ENCODE assay signal across 2 cellular contexts in the genomic region with DNA sequence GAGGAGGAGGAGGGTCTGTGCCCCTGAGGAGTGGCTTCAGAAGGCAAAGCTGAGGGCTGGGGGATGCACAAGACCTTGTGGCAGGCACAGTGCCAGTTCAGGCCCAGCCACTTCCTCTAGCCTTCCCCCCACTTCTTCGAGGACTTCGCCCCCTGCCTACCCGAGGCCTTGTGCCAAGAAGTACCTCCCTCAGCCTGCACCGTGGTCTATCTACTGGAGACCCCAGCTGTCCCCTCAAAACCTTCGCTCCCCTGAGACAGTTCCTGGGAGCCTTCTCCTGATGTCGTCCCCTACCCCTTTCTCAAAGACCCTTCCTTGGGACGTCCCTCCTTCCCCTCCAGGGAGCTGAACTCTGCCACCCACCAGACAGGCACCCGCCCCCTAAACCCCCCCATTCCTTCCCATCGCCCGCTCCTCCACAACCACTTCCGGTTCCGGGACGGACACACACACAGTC.
TF ChIP-seq lines count a peak whose summit lies in the region.

No MANE protein-coding gene starts in this region.

TF ChIP-seq in SK-N-SH, 30 proteins besides CTCF, POLR2A, EP300 and RAD21 (continued from another document):
- TF ChIP-seq, protein P1, sequence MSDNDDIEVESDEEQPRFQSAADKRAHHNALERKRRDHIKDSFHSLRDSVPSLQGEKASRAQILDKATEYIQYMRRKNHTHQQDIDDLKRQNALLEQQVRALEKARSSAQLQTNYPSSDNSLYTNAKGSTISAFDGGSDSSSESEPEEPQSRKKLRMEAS (IDR thresholded peaks at IDR 0.05; ENCODE audit: low read depth), result peak; percentile 68; the same call in 1 of the 2 replicates
- TF ChIP-seq FOXM1 (IDR thresholded peaks at IDR 0.05; ENCODE audit: low read depth) (no peak), RCOR1 (IDR thresholded peaks at IDR 0.05; ENCODE audit: low read length) (no peak), TCF12 (IDR thresholded peaks at IDR 0.05) (no peak), EZH2phosphoT487 (IDR thresholded peaks at IDR 0.05; ENCODE audit: borderline replicate concordance, low read depth) (no peak), GATA2 (CRISPR knock-in tag; IDR thresholded peaks at IDR 0.05) (no peak), GABPA (IDR thresholded peaks at IDR 0.05; ENCODE audit: low read depth) (peak; percentile 80), CHD2 (IDR thresholded peaks at IDR 0.05; ENCODE audit: low read length, partially characterized antibody) (no peak), ELF1 (IDR thresholded peaks at IDR 0.05) (peak; percentile 76), POLR2AphosphoS5 (IDR thresholded peaks at IDR 0.05; ENCODE audit: low read depth, low read length) (0 out of 2 replicates have a peak, but pooled peaks have one; percentile 75), TAF1 (IDR thresholded peaks at IDR 0.05; ENCODE audit: borderline replicate concordance, low read depth, low read length) (no peak; the same call in 1 of the 2 replicates), NRF1 (IDR thresholded peaks at IDR 0.05; ENCODE audit: low read depth, low read length) (no peak)
- TF ChIP-seq, protein P2, sequence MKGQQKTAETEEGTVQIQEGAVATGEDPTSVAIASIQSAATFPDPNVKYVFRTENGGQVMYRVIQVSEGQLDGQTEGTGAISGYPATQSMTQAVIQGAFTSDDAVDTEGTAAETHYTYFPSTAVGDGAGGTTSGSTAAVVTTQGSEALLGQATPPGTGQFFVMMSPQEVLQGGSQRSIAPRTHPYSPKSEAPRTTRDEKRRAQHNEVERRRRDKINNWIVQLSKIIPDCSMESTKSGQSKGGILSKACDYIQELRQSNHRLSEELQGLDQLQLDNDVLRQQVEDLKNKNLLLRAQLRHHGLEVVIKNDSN (IDR thresholded peaks at IDR 0.05; ENCODE audit: borderline replicate concordance, low read depth), result no peak
- TF ChIP-seq, protein P3, sequence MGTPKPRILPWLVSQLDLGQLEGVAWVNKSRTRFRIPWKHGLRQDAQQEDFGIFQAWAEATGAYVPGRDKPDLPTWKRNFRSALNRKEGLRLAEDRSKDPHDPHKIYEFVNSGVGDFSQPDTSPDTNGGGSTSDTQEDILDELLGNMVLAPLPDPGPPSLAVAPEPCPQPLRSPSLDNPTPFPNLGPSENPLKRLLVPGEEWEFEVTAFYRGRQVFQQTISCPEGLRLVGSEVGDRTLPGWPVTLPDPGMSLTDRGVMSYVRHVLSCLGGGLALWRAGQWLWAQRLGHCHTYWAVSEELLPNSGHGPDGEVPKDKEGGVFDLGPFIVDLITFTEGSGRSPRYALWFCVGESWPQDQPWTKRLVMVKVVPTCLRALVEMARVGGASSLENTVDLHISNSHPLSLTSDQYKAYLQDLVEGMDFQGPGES (IDR thresholded peaks at IDR 0.05; ENCODE audit: low read depth, low read length), result no peak
- TF ChIP-seq, protein P4, sequence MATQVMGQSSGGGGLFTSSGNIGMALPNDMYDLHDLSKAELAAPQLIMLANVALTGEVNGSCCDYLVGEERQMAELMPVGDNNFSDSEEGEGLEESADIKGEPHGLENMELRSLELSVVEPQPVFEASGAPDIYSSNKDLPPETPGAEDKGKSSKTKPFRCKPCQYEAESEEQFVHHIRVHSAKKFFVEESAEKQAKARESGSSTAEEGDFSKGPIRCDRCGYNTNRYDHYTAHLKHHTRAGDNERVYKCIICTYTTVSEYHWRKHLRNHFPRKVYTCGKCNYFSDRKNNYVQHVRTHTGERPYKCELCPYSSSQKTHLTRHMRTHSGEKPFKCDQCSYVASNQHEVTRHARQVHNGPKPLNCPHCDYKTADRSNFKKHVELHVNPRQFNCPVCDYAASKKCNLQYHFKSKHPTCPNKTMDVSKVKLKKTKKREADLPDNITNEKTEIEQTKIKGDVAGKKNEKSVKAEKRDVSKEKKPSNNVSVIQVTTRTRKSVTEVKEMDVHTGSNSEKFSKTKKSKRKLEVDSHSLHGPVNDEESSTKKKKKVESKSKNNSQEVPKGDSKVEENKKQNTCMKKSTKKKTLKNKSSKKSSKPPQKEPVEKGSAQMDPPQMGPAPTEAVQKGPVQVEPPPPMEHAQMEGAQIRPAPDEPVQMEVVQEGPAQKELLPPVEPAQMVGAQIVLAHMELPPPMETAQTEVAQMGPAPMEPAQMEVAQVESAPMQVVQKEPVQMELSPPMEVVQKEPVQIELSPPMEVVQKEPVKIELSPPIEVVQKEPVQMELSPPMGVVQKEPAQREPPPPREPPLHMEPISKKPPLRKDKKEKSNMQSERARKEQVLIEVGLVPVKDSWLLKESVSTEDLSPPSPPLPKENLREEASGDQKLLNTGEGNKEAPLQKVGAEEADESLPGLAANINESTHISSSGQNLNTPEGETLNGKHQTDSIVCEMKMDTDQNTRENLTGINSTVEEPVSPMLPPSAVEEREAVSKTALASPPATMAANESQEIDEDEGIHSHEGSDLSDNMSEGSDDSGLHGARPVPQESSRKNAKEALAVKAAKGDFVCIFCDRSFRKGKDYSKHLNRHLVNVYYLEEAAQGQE (IDR thresholded peaks at IDR 0.05; ENCODE audit: low read depth, low read length), result no peak
- TF ChIP-seq, protein P5, sequence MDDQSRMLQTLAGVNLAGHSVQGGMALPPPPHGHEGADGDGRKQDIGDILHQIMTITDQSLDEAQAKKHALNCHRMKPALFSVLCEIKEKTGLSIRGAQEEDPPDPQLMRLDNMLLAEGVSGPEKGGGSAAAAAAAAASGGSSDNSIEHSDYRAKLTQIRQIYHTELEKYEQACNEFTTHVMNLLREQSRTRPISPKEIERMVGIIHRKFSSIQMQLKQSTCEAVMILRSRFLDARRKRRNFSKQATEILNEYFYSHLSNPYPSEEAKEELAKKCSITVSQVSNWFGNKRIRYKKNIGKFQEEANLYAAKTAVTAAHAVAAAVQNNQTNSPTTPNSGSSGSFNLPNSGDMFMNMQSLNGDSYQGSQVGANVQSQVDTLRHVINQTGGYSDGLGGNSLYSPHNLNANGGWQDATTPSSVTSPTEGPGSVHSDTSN (IDR thresholded peaks at IDR 0.05), result no peak

TF ChIP-seq in SK-N-SH treated with all-trans-retinoic acid at 6 μM for 48 hours, 23 proteins besides CTCF, POLR2A, EP300 and RAD21:
- TF ChIP-seq, protein P6, sequence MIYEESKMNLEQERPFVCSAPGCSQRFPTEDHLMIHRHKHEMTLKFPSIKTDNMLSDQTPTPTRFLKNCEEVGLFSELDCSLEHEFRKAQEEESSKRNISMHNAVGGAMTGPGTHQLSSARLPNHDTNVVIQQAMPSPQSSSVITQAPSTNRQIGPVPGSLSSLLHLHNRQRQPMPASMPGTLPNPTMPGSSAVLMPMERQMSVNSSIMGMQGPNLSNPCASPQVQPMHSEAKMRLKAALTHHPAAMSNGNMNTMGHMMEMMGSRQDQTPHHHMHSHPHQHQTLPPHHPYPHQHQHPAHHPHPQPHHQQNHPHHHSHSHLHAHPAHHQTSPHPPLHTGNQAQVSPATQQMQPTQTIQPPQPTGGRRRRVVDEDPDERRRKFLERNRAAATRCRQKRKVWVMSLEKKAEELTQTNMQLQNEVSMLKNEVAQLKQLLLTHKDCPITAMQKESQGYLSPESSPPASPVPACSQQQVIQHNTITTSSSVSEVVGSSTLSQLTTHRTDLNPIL (CRISPR knock-in tag; IDR thresholded peaks at IDR 0.05; ENCODE audit: low read depth), result no peak
- TF ChIP-seq ZFP3 (CRISPR knock-in tag; IDR thresholded peaks at IDR 0.05) (no peak), ARNTL (CRISPR knock-in tag; IDR thresholded peaks at IDR 0.05; ENCODE audit: borderline replicate concordance, low read depth) (no peak), ESRRG (CRISPR knock-in tag; IDR thresholded peaks at IDR 0.05) (no peak), PPARA (CRISPR knock-in tag; IDR thresholded peaks at IDR 0.05; ENCODE audit: borderline replicate concordance) (no peak), TCF4 (CRISPR knock-in tag; IDR thresholded peaks at IDR 0.05; ENCODE audit: borderline replicate concordance) (no peak), GLIS3 (CRISPR knock-in tag; IDR thresholded peaks at IDR 0.05) (no peak), RARB (CRISPR knock-in tag; IDR thresholded peaks at IDR 0.05) (no peak), ZNF70 (CRISPR knock-in tag; IDR thresholded peaks at IDR 0.05) (no peak), TOX (CRISPR knock-in tag; IDR thresholded peaks at IDR 0.05; ENCODE audit: borderline replicate concordance) (no peak), ZNF565 (CRISPR knock-in tag; conservative IDR thresholded peaks at IDR 0.05; ENCODE audit: low read depth) (no peak), ISL1 (CRISPR knock-in tag; IDR thresholded peaks at IDR 0.05) (no peak), BACH2 (CRISPR knock-in tag; IDR thresholded peaks at IDR 0.05; ENCODE audit: borderline replicate concordance) (no peak), ZC3H10 (CRISPR knock-in tag; IDR thresholded peaks at IDR 0.05) (no peak), OSR1 (CRISPR knock-in tag; IDR thresholded peaks at IDR 0.05) (no peak)
- TF ChIP-seq, protein P7, sequence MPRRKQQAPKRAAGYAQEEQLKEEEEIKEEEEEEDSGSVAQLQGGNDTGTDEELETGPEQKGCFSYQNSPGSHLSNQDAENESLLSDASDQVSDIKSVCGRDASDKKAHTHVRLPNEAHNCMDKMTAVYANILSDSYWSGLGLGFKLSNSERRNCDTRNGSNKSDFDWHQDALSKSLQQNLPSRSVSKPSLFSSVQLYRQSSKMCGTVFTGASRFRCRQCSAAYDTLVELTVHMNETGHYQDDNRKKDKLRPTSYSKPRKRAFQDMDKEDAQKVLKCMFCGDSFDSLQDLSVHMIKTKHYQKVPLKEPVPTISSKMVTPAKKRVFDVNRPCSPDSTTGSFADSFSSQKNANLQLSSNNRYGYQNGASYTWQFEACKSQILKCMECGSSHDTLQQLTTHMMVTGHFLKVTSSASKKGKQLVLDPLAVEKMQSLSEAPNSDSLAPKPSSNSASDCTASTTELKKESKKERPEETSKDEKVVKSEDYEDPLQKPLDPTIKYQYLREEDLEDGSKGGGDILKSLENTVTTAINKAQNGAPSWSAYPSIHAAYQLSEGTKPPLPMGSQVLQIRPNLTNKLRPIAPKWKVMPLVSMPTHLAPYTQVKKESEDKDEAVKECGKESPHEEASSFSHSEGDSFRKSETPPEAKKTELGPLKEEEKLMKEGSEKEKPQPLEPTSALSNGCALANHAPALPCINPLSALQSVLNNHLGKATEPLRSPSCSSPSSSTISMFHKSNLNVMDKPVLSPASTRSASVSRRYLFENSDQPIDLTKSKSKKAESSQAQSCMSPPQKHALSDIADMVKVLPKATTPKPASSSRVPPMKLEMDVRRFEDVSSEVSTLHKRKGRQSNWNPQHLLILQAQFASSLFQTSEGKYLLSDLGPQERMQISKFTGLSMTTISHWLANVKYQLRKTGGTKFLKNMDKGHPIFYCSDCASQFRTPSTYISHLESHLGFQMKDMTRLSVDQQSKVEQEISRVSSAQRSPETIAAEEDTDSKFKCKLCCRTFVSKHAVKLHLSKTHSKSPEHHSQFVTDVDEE (CRISPR knock-in tag; IDR thresholded peaks at IDR 0.05), result no peak
- TF ChIP-seq, protein P8, sequence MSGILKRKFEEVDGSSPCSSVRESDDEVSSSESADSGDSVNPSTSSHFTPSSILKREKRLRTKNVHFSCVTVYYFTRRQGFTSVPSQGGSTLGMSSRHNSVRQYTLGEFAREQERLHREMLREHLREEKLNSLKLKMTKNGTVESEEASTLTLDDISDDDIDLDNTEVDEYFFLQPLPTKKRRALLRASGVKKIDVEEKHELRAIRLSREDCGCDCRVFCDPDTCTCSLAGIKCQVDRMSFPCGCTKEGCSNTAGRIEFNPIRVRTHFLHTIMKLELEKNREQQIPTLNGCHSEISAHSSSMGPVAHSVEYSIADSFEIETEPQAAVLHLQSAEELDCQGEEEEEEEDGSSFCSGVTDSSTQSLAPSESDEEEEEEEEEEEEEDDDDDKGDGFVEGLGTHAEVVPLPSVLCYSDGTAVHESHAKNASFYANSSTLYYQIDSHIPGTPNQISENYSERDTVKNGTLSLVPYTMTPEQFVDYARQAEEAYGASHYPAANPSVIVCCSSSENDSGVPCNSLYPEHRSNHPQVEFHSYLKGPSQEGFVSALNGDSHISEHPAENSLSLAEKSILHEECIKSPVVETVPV (CRISPR knock-in tag; IDR thresholded peaks at IDR 0.05), result no peak
- TF ChIP-seq, protein P9, sequence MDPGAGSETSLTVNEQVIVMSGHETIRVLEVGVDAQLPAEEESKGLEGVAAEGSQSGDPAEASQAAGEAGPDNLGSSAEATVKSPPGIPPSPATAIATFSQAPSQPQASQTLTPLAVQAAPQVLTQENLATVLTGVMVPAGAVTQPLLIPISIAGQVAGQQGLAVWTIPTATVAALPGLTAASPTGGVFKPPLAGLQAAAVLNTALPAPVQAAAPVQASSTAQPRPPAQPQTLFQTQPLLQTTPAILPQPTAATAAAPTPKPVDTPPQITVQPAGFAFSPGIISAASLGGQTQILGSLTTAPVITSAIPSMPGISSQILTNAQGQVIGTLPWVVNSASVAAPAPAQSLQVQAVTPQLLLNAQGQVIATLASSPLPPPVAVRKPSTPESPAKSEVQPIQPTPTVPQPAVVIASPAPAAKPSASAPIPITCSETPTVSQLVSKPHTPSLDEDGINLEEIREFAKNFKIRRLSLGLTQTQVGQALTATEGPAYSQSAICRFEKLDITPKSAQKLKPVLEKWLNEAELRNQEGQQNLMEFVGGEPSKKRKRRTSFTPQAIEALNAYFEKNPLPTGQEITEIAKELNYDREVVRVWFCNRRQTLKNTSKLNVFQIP (CRISPR knock-in tag; IDR thresholded peaks at IDR 0.05; ENCODE audit: borderline replicate concordance, low read depth), result no peak
TF ChIP-seq in SK-N-SH treated with all-trans-retinoic acid at 6 μM for 48 hours: peak in this region for 0.
